Comparison of ENCODE assay signal across 9 cellular contexts in the genomic region with DNA sequence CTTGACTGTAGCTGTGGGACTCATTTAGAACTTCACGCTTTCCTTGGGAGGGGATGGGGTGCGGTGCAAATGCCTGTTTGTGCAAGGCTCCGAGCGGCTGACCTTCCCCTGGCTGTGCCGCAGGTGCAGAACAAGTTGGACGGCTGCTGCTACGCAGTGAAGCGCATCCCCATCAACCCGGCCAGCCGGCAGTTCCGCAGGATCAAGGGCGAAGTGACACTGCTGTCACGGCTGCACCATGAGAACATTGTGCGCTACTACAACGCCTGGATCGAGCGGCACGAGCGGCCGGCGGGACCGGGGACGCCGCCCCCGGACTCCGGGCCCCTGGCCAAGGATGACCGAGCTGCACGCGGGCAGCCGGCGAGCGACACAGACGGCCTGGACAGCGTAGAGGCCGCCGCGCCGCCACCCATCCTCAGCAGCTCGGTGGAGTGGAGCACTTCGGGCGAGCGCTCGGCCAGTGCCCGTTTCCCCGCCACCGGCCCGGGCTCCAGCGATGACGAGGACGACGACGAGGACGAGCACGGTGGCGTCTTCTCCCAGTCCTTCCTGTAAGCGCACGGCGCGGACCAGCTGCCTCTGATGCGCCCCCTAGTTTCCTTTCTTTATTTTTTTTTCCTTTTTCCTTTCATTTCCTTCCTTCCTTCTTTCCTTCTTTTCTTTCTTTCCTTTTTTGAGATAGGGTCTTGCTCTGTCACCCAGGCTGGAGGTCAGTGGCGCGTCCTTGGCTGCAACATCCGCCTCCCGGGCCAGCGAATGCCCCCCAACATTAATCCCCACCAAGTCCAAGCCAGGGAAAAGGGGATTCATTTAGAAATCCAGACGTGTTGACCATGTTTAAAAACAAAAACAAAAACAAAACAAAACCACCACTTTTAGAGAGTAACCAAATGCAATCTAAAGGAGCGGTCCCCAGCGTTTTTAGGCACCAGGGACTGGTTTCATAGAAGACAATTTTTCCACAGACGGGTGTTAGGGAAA. TPM values are rescaled to one million over a fixed set of nuclear protein-coding genes. Genes with fewer than 3 reads are reported as not detected.
DNase-seq lines count a peak whose midpoint lies in the region; ATAC-seq and TF ChIP-seq lines count a peak whose summit lies in the region.
"Had no signal": no experiment of that assay in that cellular context is flagged by ENCODE, and none has a peak within 500 bp of the region (broad histone marks: within the 10 kb centered on the region; RNA-seq: fewer than 3 reads in every experiment).

No MANE protein-coding gene starts in this region.

- no peak for TF ChIP-seq POLR2A in transverse colon (IDR thresholded peaks at IDR 0.05)

- 23 to 36% methylated on average over 69 of the region's 69 CpGs for WGBS in esophagus, 2 donors
- 34 to 40% methylated on average over 19 to 69 of the region's 69 CpGs for WGBS in transverse colon (ENCODE audit: low coverage in 1 of 2), 2 donors

- no peaks in the 10 kb centered on the region for H3K27me3 ChIP-seq in esophagus (ENCODE audit: control insufficient read depth in 1 of 2, insufficient read depth in 2 of 2, low read length in 2 of 2)
- no peaks in the 10 kb centered on the region for H3K27me3 ChIP-seq in transverse colon

- TF ChIP-seq EP300 in transverse colon (IDR thresholded peaks at IDR 0.05; ENCODE audit: low read depth) = no peak

- peaks cover 3 to 4% of the 10 kb centered on the region in 2 donors for H3K36me3 ChIP-seq in esophagus (ENCODE audit: control insufficient read depth in 2 of 2, insufficient read depth in 2 of 2, low read length in 1 of 2)
- peaks cover 0 to 18% (median 4%) of the 10 kb centered on the region in 4 donors for H3K36me3 ChIP-seq in transverse colon

- ATAC-seq in HG02852 (IDR thresholded peaks at IDR 0.05; ENCODE audit: unreplicated experiment) (no peak), GM21515 (IDR thresholded peaks at IDR 0.05; ENCODE audit: unreplicated experiment) (no peak)

- TF ChIP-seq CTCF in transverse colon (IDR thresholded peaks at IDR 0.05) = peak; percentile 47 to 64 (median 52)

- intact Hi-C loops in transverse colon (cut with DNase I; ENCODE audit: low total_unique reads) = loop anchor here (10.0 kb wide), 1 partner anchor 292 kb away; no protein-coding TSS in a partner anchor

- H3K4me1 ChIP-seq in esophagus (ENCODE audit: control insufficient read depth in 2 of 2, insufficient read depth in 2 of 2, low read length in 1 of 2) (peaks cover 0 to 3% of the 10 kb centered on the region in 2 donors), transverse colon (peaks cover 0 to 3% (median 1%) of the 10 kb centered on the region in 4 donors)

- H3K4me3 ChIP-seq in esophagus (ENCODE audit: low read depth in 1 of 2, low read length in 2 of 2) (peak overlapping the region; percentile 61 to 65), transverse colon (peak overlapping the region; percentile 33 to 65 (median 44))

- DNase-seq in NCI-H446 (lab: John Stamatoyannopoulos, UW) = peak; percentile 9 to 33
- DNase-seq in NCI-H446 treated with DMSO at 0.1 percent for 48 hours (lab: John Stamatoyannopoulos, UW) = no peak
- peak; percentile 17 for DNase-seq in T1000 (lab: John Stamatoyannopoulos, UW)
- DNase-seq in medulla oblongata (ENCODE audit: extremely low spot score) = peak; percentile 69
- peak; percentile 51 for DNase-seq in transverse colon

- H3K27ac ChIP-seq in esophagus (ENCODE audit: low read depth in 2 of 2, low read length in 1 of 2) (peak overlapping the region; percentile 88 to 91), transverse colon (peak overlapping the region; percentile 67 to 83 (median 78))
- H3K27ac ChIP-seq: C4-2B had no signal

- in situ Hi-C loops in transverse colon (cut with MboI; ENCODE audit: low pct_ligation_motif_present in 1 of 4, low pct_unique_long_range_greater_than_20kb in 1 of 4, low sequenced_read_pairs in 3 of 4) = no loop called here

- H3K9me3 ChIP-seq in esophagus (ENCODE audit: control insufficient read depth in 2 of 2, insufficient read depth in 1 of 2, low read depth in 1 of 2, low read length in 1 of 2) (no peaks in the 10 kb centered on the region), transverse colon (no peaks in the 10 kb centered on the region)

RNA-seq across cellular contexts. Expression of a gene that starts 42.7 kb away (rescaled TPM):
- polyA plus RNA-seq in esophagus = 10 to 100 TPM; 14.9 to 37.2 TPM
- total RNA-seq in transverse colon = 10 to 100 TPM; 22.4 to 52.9 (median 36.5) TPM

RNA-seq across cellular contexts. Expression of a gene that starts 56.5 kb away (rescaled TPM):
- under 1 TPM; 0.22 to 0.42 TPM for polyA plus RNA-seq in esophagus
- 10 to 100 TPM in 1 of 4 donors, 1 to 10 TPM in 2, not detected in 1; 1.6 to 10.9 (median 2.5) TPM for total RNA-seq in transverse colon
